1 cellular context compared by ENCODE assay signal in genomic region chr11:117874910-117875396, GRCh38.
TF ChIP-seq lines count a peak whose summit lies in the region.

No MANE protein-coding gene starts in this region.

TF ChIP-seq in HEK293, 187 proteins besides CTCF, POLR2A, EP300 and RAD21 (continued from another document):
- no peak for TF ChIP-seq PRDM10 (tag by site-specific recombination; IDR thresholded peaks at IDR 0.05)
- no peak for TF ChIP-seq ZBTB6 (tag by site-specific recombination; IDR thresholded peaks at IDR 0.05)
- 0 out of 2 replicates have a peak, but pooled peaks have one; percentile 5 for TF ChIP-seq PRDM1 (tag by site-specific recombination; IDR thresholded peaks at IDR 0.05)
- no peak for TF ChIP-seq HOXC10 (CRISPR knock-in tag; IDR thresholded peaks at IDR 0.05)
- peak; percentile 88 for TF ChIP-seq ZNF18 (tag by site-specific recombination; IDR thresholded peaks at IDR 0.05)
- TF ChIP-seq ZNF777 (tag by site-specific recombination; IDR thresholded peaks at IDR 0.05; ENCODE audit: borderline replicate concordance), result no peak
- TF ChIP-seq ZNF274 (IDR thresholded peaks at IDR 0.05; ENCODE audit: low read length), result no peak
- no peak for TF ChIP-seq ZNF274 (tag by site-specific recombination; IDR thresholded peaks at IDR 0.05; ENCODE audit: borderline replicate concordance)
- no peak for TF ChIP-seq MZF1 (tag by site-specific recombination; IDR thresholded peaks at IDR 0.05; ENCODE audit: borderline replicate concordance)
- TF ChIP-seq ZBTB20 (tag by site-specific recombination; IDR thresholded peaks at IDR 0.05), result peak; percentile 11; the same call in 1 of the 2 replicates
- no peak for TF ChIP-seq ZNF747 (tag by site-specific recombination; IDR thresholded peaks at IDR 0.05)
- no peak for TF ChIP-seq ZNF398 (tag by site-specific recombination; IDR thresholded peaks at IDR 0.05)
- TF ChIP-seq MYNN (tag by site-specific recombination; IDR thresholded peaks at IDR 0.05; ENCODE audit: borderline replicate concordance), result no peak
- TF ChIP-seq ZSCAN16 (tag by site-specific recombination; IDR thresholded peaks at IDR 0.05), result no peak
- no peak for TF ChIP-seq ZBTB17 (tag by site-specific recombination; IDR thresholded peaks at IDR 0.05)
